Comparison of ENCODE assay signal across 11 cellular contexts in the genomic region with DNA sequence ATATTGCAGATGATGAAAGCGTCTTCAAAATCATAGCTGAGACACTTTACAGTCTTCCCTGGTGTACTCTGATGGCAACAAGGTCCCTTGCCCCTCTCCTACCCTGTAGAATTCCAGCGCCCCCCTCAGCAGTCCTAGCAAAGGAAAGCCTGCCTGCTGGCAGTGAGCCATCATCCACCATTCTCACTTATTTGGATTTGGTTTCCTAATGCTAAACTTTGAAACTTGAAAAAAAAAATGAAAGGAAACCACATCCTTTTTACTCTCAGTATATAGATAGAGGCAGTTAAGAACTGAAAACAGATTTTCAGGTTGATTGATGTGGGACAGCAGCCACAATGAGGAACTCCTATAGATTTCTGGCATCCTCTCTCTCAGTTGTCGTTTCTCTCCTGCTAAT. TPM values are rescaled to one million over a fixed set of nuclear protein-coding genes. Genes with fewer than 3 reads are reported as not detected.
DNase-seq lines count a peak whose midpoint lies in the region; ATAC-seq lines count a peak whose summit lies in the region.
"Had no signal": no experiment of that assay in that cellular context is flagged by ENCODE, and none has a peak within 500 bp of the region (broad histone marks: within the 10 kb centered on the region; RNA-seq: fewer than 3 reads in every experiment).

Gene GZMA, plus strand, starts transcription at position 302 of the 400 bp plus-strand sequence. Its CDS starts 37 bp downstream, at position 339.

- H3K4me3 Mint-ChIP-seq in T-helper 17 cell, result peak within 1 kb of the TSS; percentile 92

- H3K4me1 Mint-ChIP-seq in T-helper 17 cell, result peaks cover 40% of the 10 kb centered on the region

- H3K27me3 Mint-ChIP-seq in T-helper 17 cell, result no peaks in the 10 kb centered on the region

- H3K36me3 Mint-ChIP-seq in T-helper 17 cell (ENCODE audit: low read depth), result peaks cover 2% of the 10 kb centered on the region

- no peak for DNase-seq in activated CD4-positive, CD25-positive, alpha-beta regulatory T cell treated with anti-CD3 and anti-CD28 coated beads, Interleukin-2, amount 50 U/mL, for 72 hours
- DNase-seq in T-helper 17 cell (peak in 1 of 3 donors; percentile 16), NCI-H526 (lab: John Stamatoyannopoulos, UW) (no peak), head of caudate nucleus (no peak)
- peak; percentile 14 for DNase-seq in activated naive CD4-positive, alpha-beta T cell treated with anti-CD3 and anti-CD28 coated beads, Interleukin-2, amount 50 U/mL, for 16 hours
- DNase-seq in stimulated activated CD8-positive, alpha-beta memory T cell treated with anti-CD3 and anti-CD28 coated beads, Interleukin-4, amount 100 ng/mL, for 48 hours, result peak; percentile 39
- DNase-seq: aorta, NCI-H1436 treated with DMSO at 0.1 percent for 48 hours had no signal

- H3K27ac Mint-ChIP-seq in T-helper 17 cell, result peak within 1 kb of the TSS; percentile 89

- ATAC-seq in activated CD4-positive, CD25-positive, alpha-beta regulatory T cell treated with anti-CD3 and anti-CD28 coated beads, Interleukin-2, amount 50 U/mL, for 24 hours, result peak; percentile 68 to 75
- ATAC-seq in T-helper 17 cell (peak; percentile 90), HG03196 (IDR thresholded peaks at IDR 0.05; ENCODE audit: unreplicated experiment) (no peak)
- ATAC-seq: A549 had no signal

- H3K9me3 ChIP-seq in T-helper 17 cell (ENCODE audit: control insufficient read depth, low read length, poor library complexity, severe bottlenecking), result no peaks in the 10 kb centered on the region
- H3K9me3 ChIP-seq: A549 had no signal

- intact Hi-C loops in head of caudate nucleus (cut with DNase I), result no loop called here

RNA-seq across cellular contexts. Expression of gene GZMA, which starts in this region (rescaled TPM):
- total RNA-seq in T-helper 17 cell, result 10 to 100 TPM in 1 of 2 donors, 1 to 10 TPM in 1; 7.9 to 11.3 TPM

Comparison
In these comparisons a context has a peak if more than half of its experiments do, and no peak if none do; other contexts are left out.
1. DNase-seq: peak in activated naive CD4-positive, alpha-beta T cell treated with anti-CD3 and anti-CD28 coated beads, Interleukin-2, amount 50 U/mL, for 16 hours (single experiment) and stimulated activated CD8-positive, alpha-beta memory T cell treated with anti-CD3 and anti-CD28 coated beads, Interleukin-4, amount 100 ng/mL, for 48 hours (single experiment); none in activated CD4-positive, CD25-positive, alpha-beta regulatory T cell treated with anti-CD3 and anti-CD28 coated beads, Interleukin-2, amount 50 U/mL, for 72 hours (single experiment), NCI-H526 (0 of 2) and head of caudate nucleus (0 of 42).